8 cellular contexts compared by ENCODE assay signal in the genomic region with DNA sequence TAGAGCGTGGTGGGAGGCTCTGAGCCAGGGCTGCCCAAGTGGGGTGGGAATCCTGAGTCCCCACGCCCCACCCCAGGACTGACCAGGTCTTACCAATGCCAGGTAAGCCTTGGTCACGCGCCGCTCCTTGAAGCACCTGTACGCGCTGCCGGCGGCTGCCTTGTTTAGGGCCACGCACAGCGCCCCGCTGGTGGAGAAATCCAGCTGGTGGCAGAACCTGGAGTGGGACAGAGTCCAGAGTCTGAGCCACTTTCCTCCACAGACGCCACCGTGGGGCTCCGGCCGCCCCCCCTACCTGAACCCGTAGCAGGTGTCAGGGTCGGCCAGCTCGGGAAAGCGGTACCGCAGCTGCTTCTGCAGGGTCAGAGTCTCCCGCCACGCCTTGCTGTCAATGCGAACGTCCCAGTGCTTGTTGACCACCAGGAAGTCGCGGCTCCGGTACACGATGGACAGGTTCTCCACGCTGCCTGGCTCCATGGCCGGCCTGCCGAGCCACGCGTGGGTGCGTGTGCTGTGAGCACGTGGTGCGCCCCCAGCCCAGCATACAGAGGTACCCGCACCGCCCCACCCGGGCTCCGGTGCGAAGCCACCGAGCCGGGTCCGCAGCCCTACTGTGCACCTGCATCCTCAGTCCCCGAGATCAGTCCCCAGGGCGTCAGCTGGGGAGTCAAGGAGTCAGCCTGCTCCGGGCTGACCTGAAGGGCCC. TPM values are rescaled to one million over a fixed set of nuclear protein-coding genes. Genes with fewer than 3 reads are reported as not detected.
A peak's percentile ranks its signal among the peaks of the same experiment; 100 is the strongest.
DNase-seq lines count a peak whose midpoint lies in the region; ATAC-seq, FAIRE-seq and TF ChIP-seq lines count a peak whose summit lies in the region.

No MANE protein-coding gene starts in this region.

- H3K4me1 ChIP-seq in kidney (ENCODE audit: control insufficient read depth in 1 of 2, insufficient read depth in 1 of 2, low read depth in 1 of 2, low read length in 2 of 2), result peaks cover 0 to 15% of the 10 kb centered on the region in 2 donors
- peaks cover 15% of the 10 kb centered on the region for H3K4me1 ChIP-seq in thymus (ENCODE audit: control insufficient read depth, insufficient read depth, low read length)

- no peaks in the 10 kb centered on the region for H3K27me3 Mint-ChIP-seq in activated CD4-positive, alpha-beta T cell treated with anti-CD3 and anti-CD28 coated beads, Interleukin-2, amount 10 ng/mL, durations not matched to agents 7 days and 5 days
- H3K27me3 Mint-ChIP-seq in activated CD8-positive, alpha-beta T cell treated with anti-CD3 and anti-CD28 coated beads for 36 hours, result no peaks in the 10 kb centered on the region

- H3K9me3 Mint-ChIP-seq in activated CD4-positive, alpha-beta T cell treated with anti-CD3 and anti-CD28 coated beads, Interleukin-2, amount 10 ng/mL, durations not matched to agents 7 days and 5 days, result no peaks in the 10 kb centered on the region
- H3K9me3 Mint-ChIP-seq in activated CD8-positive, alpha-beta T cell treated with anti-CD3 and anti-CD28 coated beads for 36 hours, result no peaks in the 10 kb centered on the region

- H3K36me3 ChIP-seq in kidney (ENCODE audit: control insufficient read depth in 1 of 2, insufficient read depth in 2 of 2, low read length in 2 of 2), result no peaks in the 10 kb centered on the region
- peaks cover 38% of the 10 kb centered on the region for H3K36me3 ChIP-seq in thymus (ENCODE audit: control insufficient read depth, insufficient read depth)

- peak overlapping the region; percentile 81 to 87 for H3K4me3 ChIP-seq in kidney (ENCODE audit: low read length in 2 of 2)
- peak overlapping the region; percentile 95 for H3K4me3 ChIP-seq in thymus (ENCODE audit: low read length)

- peak overlapping the region; percentile 90 for H3K4me3 Mint-ChIP-seq in activated CD4-positive, alpha-beta T cell treated with anti-CD3 and anti-CD28 coated beads, Interleukin-2, amount 10 ng/mL, durations not matched to agents 7 days and 5 days
- H3K4me3 Mint-ChIP-seq in activated CD8-positive, alpha-beta T cell treated with anti-CD3 and anti-CD28 coated beads for 36 hours, result peak overlapping the region; percentile 87

- no peak for ATAC-seq in activated CD8-positive, alpha-beta T cell treated with anti-CD3 and anti-CD28 coated beads for 36 hours
- no peak for ATAC-seq in HG03025 (IDR thresholded peaks at IDR 0.05; ENCODE audit: low FRiP score, unreplicated experiment)
- ATAC-seq in HG02981 (IDR thresholded peaks at IDR 0.05; ENCODE audit: unreplicated experiment), result no peak

- H3K36me3 Mint-ChIP-seq in activated CD4-positive, alpha-beta T cell treated with anti-CD3 and anti-CD28 coated beads, Interleukin-2, amount 10 ng/mL, durations not matched to agents 7 days and 5 days (ENCODE audit: low read depth), result peaks cover 10% of the 10 kb centered on the region
- peaks cover 19% of the 10 kb centered on the region for H3K36me3 Mint-ChIP-seq in activated CD8-positive, alpha-beta T cell treated with anti-CD3 and anti-CD28 coated beads for 36 hours (ENCODE audit: low read depth)

- peak overlapping the region; percentile 84 for H3K27ac Mint-ChIP-seq in activated CD4-positive, alpha-beta T cell treated with anti-CD3 and anti-CD28 coated beads, Interleukin-2, amount 10 ng/mL, durations not matched to agents 7 days and 5 days
- H3K27ac Mint-ChIP-seq in activated CD8-positive, alpha-beta T cell treated with anti-CD3 and anti-CD28 coated beads for 36 hours, result peak overlapping the region; percentile 78

- WGBS in thymus, result 52% methylated on average over 48 of the region's 48 CpGs

- FAIRE-seq in kidney (lab: Jason Lieb, UNC), result no peak

- H3K9me3 ChIP-seq in kidney (ENCODE audit: control insufficient read depth in 1 of 2, low read length in 2 of 2) (no peaks in the 10 kb centered on the region), thymus (ENCODE audit: control insufficient read depth) (no peaks in the 10 kb centered on the region)

- intact Hi-C loops in activated CD8-positive, alpha-beta T cell treated with anti-CD3 and anti-CD28 coated beads for 36 hours (cut with micrococcal nuclease), result no loop called here
- intact Hi-C loops in kidney (cut with DNase I), result no loop called here

- no peak for DNase-seq in activated CD4-positive, alpha-beta T cell treated with anti-CD3 and anti-CD28 coated beads, Interleukin-2, amount 10 ng/mL, durations not matched to agents 7 days and 5 days
- no peak for DNase-seq in activated CD4-positive, alpha-beta T cell treated with anti-CD3 and anti-CD28 coated beads for 48 hours
- DNase-seq in activated CD8-positive, alpha-beta T cell treated with anti-CD3 and anti-CD28 coated beads for 36 hours, result no peak
- DNase-seq in kidney (no peak), AML-193 (lab: John Stamatoyannopoulos, UW) (no peak)

- peaks cover 20% of the 10 kb centered on the region for H3K4me1 Mint-ChIP-seq in activated CD4-positive, alpha-beta T cell treated with anti-CD3 and anti-CD28 coated beads, Interleukin-2, amount 10 ng/mL, durations not matched to agents 7 days and 5 days
- peaks cover 9% of the 10 kb centered on the region for H3K4me1 Mint-ChIP-seq in activated CD8-positive, alpha-beta T cell treated with anti-CD3 and anti-CD28 coated beads for 36 hours (ENCODE audit: low read depth)

- no peak overlapping the region for H3K27ac ChIP-seq in kidney (ENCODE audit: low read depth in 2 of 2, low read length in 2 of 2)
- H3K27ac ChIP-seq in thymus (ENCODE audit: low read depth), result no peak overlapping the region

- H3K9ac ChIP-seq in kidney (ENCODE audit: low read length in 2 of 2), result peak overlapping the region; percentile 82 to 89

- no peaks in the 10 kb centered on the region for H3K27me3 ChIP-seq in thymus (ENCODE audit: control insufficient read depth, insufficient read depth)

- POLR2A ChIA-PET in activated CD4-positive, alpha-beta T cell treated with anti-CD3 and anti-CD28 coated beads, Interleukin-2, amount 10 ng/mL, durations not matched to agents 7 days and 5 days (lab: Charles Lee), result interaction anchor here (0.6 to 1.0 kb wide), 2 partner anchors 51 to 73 kb away, joined by 3 to 7 read pairs; a partner anchor contains a TSS
- POLR2A ChIA-PET in activated CD8-positive, alpha-beta T cell treated with anti-CD3 and anti-CD28 coated beads for 36 hours (lab: Charles Lee), result interaction anchor here (0.6 to 1.4 kb wide), 7 partner anchors 11 to 99 kb away, joined by 3 to 5 read pairs (median 3); a partner anchor contains a TSS

- CTCF ChIA-PET in activated CD4-positive, alpha-beta T cell treated with anti-CD3 and anti-CD28 coated beads, Interleukin-2, amount 10 ng/mL, durations not matched to agents 7 days and 5 days (lab: Charles Lee), result interaction anchor here (1.0 to 1.5 kb wide), 2 partner anchors 39 to 75 kb away, joined by 3 to 4 read pairs; no protein-coding TSS in a partner anchor
- CTCF ChIA-PET in activated CD8-positive, alpha-beta T cell treated with anti-CD3 and anti-CD28 coated beads for 36 hours (lab: Charles Lee), result interaction anchor here (7.7 kb wide), 1 partner anchor 74 kb away, joined by 149 read pairs; a partner anchor contains a TSS

- TF ChIP-seq CTCF in activated CD8-positive, alpha-beta T cell treated with anti-CD3 and anti-CD28 coated beads for 36 hours (IDR thresholded peaks at IDR 0.05), result no peak
- no peak for TF ChIP-seq CTCF in kidney (IDR thresholded peaks at IDR 0.05; ENCODE audit: borderline replicate concordance, extremely low read depth, insufficient read depth)

RNA-seq across cellular contexts. Expression of a gene that starts 0.8 kb away (rescaled TPM):
- 10 to 100 TPM; 25.4 to 26.1 TPM for total RNA-seq in activated CD4-positive, alpha-beta T cell treated with anti-CD3 and anti-CD28 coated beads, Interleukin-2, amount 10 ng/mL, durations not matched to agents 7 days and 5 days
- 10 to 100 TPM; 17.1 to 18.1 TPM for total RNA-seq in activated CD8-positive, alpha-beta T cell treated with anti-CD3 and anti-CD28 coated beads for 36 hours
- 16.9 TPM for total RNA-seq in kidney
- polyA plus RNA-seq in kidney (ENCODE audit: insufficient read depth, low read depth, low replicate concordance), result 15.1 TPM
- polyA plus RNA-seq in thymus, result 20.9 TPM

RNA-seq across cellular contexts. Expression of a gene that starts 1.0 kb away (rescaled TPM):
- 100 to 1,000 TPM in 1 of 2 experiments, 10 to 100 TPM in 1; 85.9 to 111 TPM for total RNA-seq in activated CD4-positive, alpha-beta T cell treated with anti-CD3 and anti-CD28 coated beads, Interleukin-2, amount 10 ng/mL, durations not matched to agents 7 days and 5 days
- total RNA-seq in activated CD8-positive, alpha-beta T cell treated with anti-CD3 and anti-CD28 coated beads for 36 hours, result 100 to 1,000 TPM in 1 of 2 experiments, 10 to 100 TPM in 1; 95.6 to 115 TPM
- 16.0 TPM for total RNA-seq in kidney
- polyA plus RNA-seq in kidney (ENCODE audit: insufficient read depth, low read depth, low replicate concordance) (4.2 TPM), thymus (38.8 TPM)

RNA-seq across cellular contexts. Expression of a gene that starts 13.1 kb away (rescaled TPM):
- not detected for total RNA-seq in activated CD4-positive, alpha-beta T cell treated with anti-CD3 and anti-CD28 coated beads, Interleukin-2, amount 10 ng/mL, durations not matched to agents 7 days and 5 days
- total RNA-seq in activated CD8-positive, alpha-beta T cell treated with anti-CD3 and anti-CD28 coated beads for 36 hours, result not detected
- not detected for total RNA-seq in kidney
- polyA plus RNA-seq in kidney (ENCODE audit: insufficient read depth, low read depth, low replicate concordance) (not detected), thymus (0.55 TPM)

RNA-seq across cellular contexts. Expression of a gene that starts 26.9 kb away (rescaled TPM):
- total RNA-seq in activated CD4-positive, alpha-beta T cell treated with anti-CD3 and anti-CD28 coated beads, Interleukin-2, amount 10 ng/mL, durations not matched to agents 7 days and 5 days, result not detected
- not detected for total RNA-seq in activated CD8-positive, alpha-beta T cell treated with anti-CD3 and anti-CD28 coated beads for 36 hours
- 19.4 TPM for total RNA-seq in kidney
- 3.7 TPM for polyA plus RNA-seq in kidney (ENCODE audit: insufficient read depth, low read depth, low replicate concordance)
- 2.6 TPM for polyA plus RNA-seq in thymus

RNA-seq across cellular contexts. Expression of a gene that starts 46.6 kb away (rescaled TPM):
- 10 to 100 TPM; 39.5 to 39.9 TPM for total RNA-seq in activated CD4-positive, alpha-beta T cell treated with anti-CD3 and anti-CD28 coated beads, Interleukin-2, amount 10 ng/mL, durations not matched to agents 7 days and 5 days
- total RNA-seq in activated CD8-positive, alpha-beta T cell treated with anti-CD3 and anti-CD28 coated beads for 36 hours, result 10 to 100 TPM; 21.3 to 25.0 TPM
- total RNA-seq in kidney, result 36.8 TPM
- polyA plus RNA-seq in kidney (ENCODE audit: insufficient read depth, low read depth, low replicate concordance) (37.7 TPM), thymus (60.4 TPM)
